19 cellular contexts compared by ENCODE assay signal in the genomic region with DNA sequence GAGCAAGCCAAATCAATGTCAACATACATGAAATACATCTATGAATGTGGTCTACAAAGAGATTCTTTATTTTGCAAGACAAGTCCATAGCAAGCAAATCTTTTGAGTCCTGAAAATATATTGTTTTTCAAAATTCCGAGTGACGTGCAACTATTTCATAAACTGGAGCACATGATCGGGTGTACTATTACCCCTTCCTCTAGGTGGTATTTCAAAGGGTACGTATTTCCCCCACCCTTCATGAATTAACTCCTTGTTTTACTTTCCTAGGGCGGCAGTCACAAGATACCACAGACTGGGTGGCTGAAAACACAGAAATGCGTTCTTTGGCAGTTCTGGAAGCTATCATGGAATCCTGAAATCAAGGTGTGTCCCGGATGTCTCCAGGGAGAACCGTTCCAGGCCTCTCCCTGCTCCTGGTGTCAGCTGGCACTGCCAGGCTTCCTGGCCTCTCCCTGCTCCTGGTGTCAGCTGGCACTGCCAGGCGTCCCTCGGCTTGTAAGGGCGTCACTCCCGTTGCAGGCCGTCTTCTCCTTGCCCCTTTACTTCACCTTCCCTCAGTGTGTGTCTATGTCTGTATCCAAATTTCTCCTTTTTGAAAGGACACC.
DNase-seq lines count a peak whose midpoint lies in the region; TF ChIP-seq lines count a peak whose summit lies in the region.
"Had no signal": no experiment of that assay in that cellular context is flagged by ENCODE, and none has a peak within 500 bp of the region (broad histone marks: within the 10 kb centered on the region; RNA-seq: fewer than 3 reads in every experiment).

No MANE protein-coding gene starts in this region.

- peaks cover 3% of the 10 kb centered on the region for H3K27me3 ChIP-seq in NT2/D1 (ENCODE audit: insufficient read depth, insufficient read length)
- H3K27me3 ChIP-seq: uterus had no signal

- peak overlapping the region; percentile 33 for H3K4me3 ChIP-seq in NT2/D1 (ENCODE audit: insufficient read length, low read depth)
- H3K4me3 ChIP-seq: BLaER1 treated with 17β-estradiol and CSF1 and Interleukin-3, amounts not matched to agents 10 nM and 100 nM; lower lobe of right lung; skin epidermis; uterus had no signal

- H3K9me3 Mint-ChIP-seq in nephron: peaks cover 3% of the 10 kb centered on the region

- H3K4me3 Mint-ChIP-seq in nephron: no peak overlapping the region
- H3K4me3 Mint-ChIP-seq: naive B cell had no signal

- TF ChIP-seq CTCF in nephron (IDR thresholded peaks at IDR 0.05; ENCODE audit: unreplicated experiment in 3 of 3): no peak

- H3K27me3 Mint-ChIP-seq in nephron (ENCODE audit: low read depth): peaks cover 55% of the 10 kb centered on the region

- H3K9me3 ChIP-seq in NT2/D1 (ENCODE audit: insufficient read depth, low read length): no peaks in the 10 kb centered on the region; the same call in 1 of the 2 replicates
- H3K9me3 ChIP-seq: BLaER1 treated with 17β-estradiol and CSF1 and Interleukin-3, amounts not matched to agents 10 nM and 100 nM; lower lobe of right lung; uterus had no signal

- peak overlapping the region in 2 of 3 experiments; percentile 23 to 47 for H3K27ac Mint-ChIP-seq in nephron
- H3K27ac Mint-ChIP-seq: naive B cell had no signal

- peaks cover 10% of the 10 kb centered on the region for H3K4me1 Mint-ChIP-seq in nephron
- H3K4me1 Mint-ChIP-seq: naive B cell had no signal

- no peaks in the 10 kb centered on the region for H3K36me3 ChIP-seq in NT2/D1 (ENCODE audit: insufficient read depth, insufficient read length, low read length)
- H3K36me3 ChIP-seq: BLaER1 treated with 17β-estradiol and CSF1 and Interleukin-3, amounts not matched to agents 10 nM and 100 nM; lower lobe of right lung; uterus had no signal

- no peaks in the 10 kb centered on the region for H3K36me3 Mint-ChIP-seq in nephron (ENCODE audit: low read depth)

- peaks cover 37% of the 10 kb centered on the region for H3K4me1 ChIP-seq in NT2/D1 (ENCODE audit: insufficient read depth, insufficient read length)
- H3K4me1 ChIP-seq: lower lobe of right lung, uterus had no signal

- peak overlapping the region; percentile 14 for H3K9ac ChIP-seq in NT2/D1 (ENCODE audit: insufficient read length, low read depth)
- H3K9ac ChIP-seq: BLaER1 treated with 17β-estradiol and CSF1 and Interleukin-3, amounts not matched to agents 10 nM and 100 nM; parathyroid adenoma had no signal

- peak; percentile 83 for DNase-seq in COLO829 (ENCODE audit: low spot score)
- no peak for DNase-seq in NT2/D1 (ENCODE audit: low read depth, low spot score)
- peak; percentile 60 for DNase-seq in foreskin melanocyte
- DNase-seq in effector CD8-positive, alpha-beta T cell (lab: John Stamatoyannopoulos, UW): no peak
- no peak for DNase-seq in retina
- no peak for DNase-seq in kidney tubule cell (ENCODE audit: low spot score)
- DNase-seq in NCI-H774 (lab: John Stamatoyannopoulos, UW): no peak
- DNase-seq: activated CD4-positive, alpha-beta T cell treated with anti-CD3 and anti-CD28 coated beads, Interleukin-2, amount 50 U/mL, for 1 hour; activated CD8-positive, alpha-beta memory T cell treated with anti-CD3 and anti-CD28 coated beads, Interleukin-2, amount 50 U/mL, for 48 hours; erythroblast; KG1; lower lobe of right lung; naive B cell; stimulated activated CD4-positive, alpha-beta T cell treated with anti-CD3 and anti-CD28 coated beads, Interleukin-4, amount 100 ng/mL, for 1 hour; uterus had no signal

Comparison
In these comparisons a context has a peak if more than half of its experiments do, and no peak if none do; other contexts are left out.
1. DNase-seq: peak in COLO829 (single experiment) and foreskin melanocyte (single experiment); none in NT2/D1 (single experiment), effector CD8-positive, alpha-beta T cell (single experiment), retina (single experiment), kidney tubule cell (single experiment) and NCI-H774 (single experiment).